ENCODE assay signal across 22 cellular contexts in the genomic region with DNA sequence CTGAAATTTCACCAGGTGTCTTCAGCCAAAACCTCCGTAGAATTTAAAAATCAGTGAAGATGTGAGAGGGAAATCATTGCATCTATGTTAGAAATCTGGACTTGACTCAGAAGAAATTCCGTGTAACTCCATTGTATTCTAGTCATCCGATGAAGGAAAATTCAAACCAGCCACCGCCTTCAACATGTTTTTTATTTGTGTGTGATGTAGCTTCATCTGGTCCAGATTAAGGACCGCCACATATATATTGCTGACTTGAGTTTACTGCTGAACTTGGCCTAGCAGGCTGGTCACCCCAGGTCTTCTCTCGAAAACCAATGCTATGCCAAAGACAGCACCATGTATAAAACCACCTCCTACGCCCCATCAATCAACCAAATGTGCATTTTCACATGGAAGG.
DNase-seq lines count a peak whose midpoint lies in the region; ATAC-seq and TF ChIP-seq lines count a peak whose summit lies in the region.
"Had no signal": no experiment of that assay in that cellular context is flagged by ENCODE, and none has a peak within 500 bp of the region (broad histone marks: within the 10 kb centered on the region; RNA-seq: fewer than 3 reads in every experiment).

No MANE protein-coding gene starts in this region.

- peak overlapping the region; percentile 72 to 80 for H3K4me3 Mint-ChIP-seq in activated T-cell treated with anti-CD3 and anti-CD28 coated beads, Interleukin-2, amount 50 U/mL, for 72 hours
- H3K4me3 Mint-ChIP-seq in stimulated activated naive CD8-positive, alpha-beta T cell treated with anti-CD3 and anti-CD28 coated beads, Interleukin-15, amount 100 ng/mL, for 72 hours: no peak overlapping the region
- H3K4me3 Mint-ChIP-seq: IgD-negative memory B cell had no signal

- H3K36me3 Mint-ChIP-seq in activated T-cell treated with anti-CD3 and anti-CD28 coated beads, Interleukin-2, amount 50 U/mL, for 72 hours (ENCODE audit: insufficient read depth in 2 of 2): peaks cover 2 to 8% of the 10 kb centered on the region in 2 donors

- peak overlapping the region; percentile 40 for H3K27ac Mint-ChIP-seq in activated T-cell treated with anti-CD3 and anti-CD28 coated beads, Interleukin-2, amount 50 U/mL, for 72 hours
- peak overlapping the region; percentile 87 to 96 for H3K27ac Mint-ChIP-seq in stimulated activated naive CD8-positive, alpha-beta T cell treated with anti-CD3 and anti-CD28 coated beads, Interleukin-15, amount 100 ng/mL, for 72 hours
- H3K27ac Mint-ChIP-seq: IgD-negative memory B cell had no signal

- peaks cover 97% of the 10 kb centered on the region for H3K4me1 Mint-ChIP-seq in activated T-cell treated with anti-CD3 and anti-CD28 coated beads, Interleukin-2, amount 50 U/mL, for 72 hours (ENCODE audit: low read depth)
- H3K4me1 Mint-ChIP-seq in stimulated activated naive CD8-positive, alpha-beta T cell treated with anti-CD3 and anti-CD28 coated beads, Interleukin-15, amount 100 ng/mL, for 72 hours: peaks cover 96% of the 10 kb centered on the region

- peaks cover 0 to 2% of the 10 kb centered on the region in 2 donors for H3K9me3 Mint-ChIP-seq in activated T-cell treated with anti-CD3 and anti-CD28 coated beads, Interleukin-2, amount 50 U/mL, for 72 hours
- no peaks in the 10 kb centered on the region for H3K9me3 Mint-ChIP-seq in stimulated activated naive CD8-positive, alpha-beta T cell treated with anti-CD3 and anti-CD28 coated beads, Interleukin-15, amount 100 ng/mL, for 72 hours
- H3K9me3 Mint-ChIP-seq: IgD-negative memory B cell had no signal

- H3K36me3 ChIP-seq in RWPE2 (ENCODE audit: low read depth): no peaks in the 10 kb centered on the region
- no peaks in the 10 kb centered on the region for H3K36me3 ChIP-seq in brain microvascular endothelial cell (replicated peaks)
- H3K36me3 ChIP-seq: heart right ventricle, left ventricle myocardium inferior, spleen had no signal

- no peak for ATAC-seq in activated T-cell treated with anti-CD3 and anti-CD28 coated beads, Interleukin-2, amount 50 U/mL, for 72 hours (replicated peaks in 1 of 2)
- no peak for ATAC-seq in RWPE2 (ENCODE audit: low read depth)
- ATAC-seq in stimulated activated naive CD8-positive, alpha-beta T cell treated with anti-CD3 and anti-CD28 coated beads, Interleukin-15, amount 100 ng/mL, for 72 hours: no peak
- ATAC-seq in GM18873 (IDR thresholded peaks at IDR 0.05; ENCODE audit: low FRiP score, unreplicated experiment): no peak
- ATAC-seq: heart right ventricle had no signal

- H3K4me3 ChIP-seq in RWPE2 (ENCODE audit: severe bottlenecking) (no peak overlapping the region), foreskin fibroblast (ENCODE audit: low read depth in 1 of 2, low read length in 2 of 2) (no peak overlapping the region), brain microvascular endothelial cell (ENCODE audit: low read depth, low read length) (no peak overlapping the region)
- H3K4me3 ChIP-seq: heart right ventricle, left ventricle myocardium inferior, spleen had no signal

- H3K9me3 ChIP-seq in RWPE2 (ENCODE audit: severe bottlenecking): no peaks in the 10 kb centered on the region
- H3K9me3 ChIP-seq: heart right ventricle, left ventricle myocardium inferior, spleen had no signal

- no peak for TF ChIP-seq CTCF in RWPE2 (IDR thresholded peaks at IDR 0.05; ENCODE audit: poor library complexity, severe bottlenecking)
- TF ChIP-seq CTCF in foreskin fibroblast (IDR thresholded peaks at IDR 0.05; ENCODE audit: low read depth, low read length): no peak
- no peak for TF ChIP-seq CTCF in brain microvascular endothelial cell (IDR thresholded peaks at IDR 0.05; ENCODE audit: low read depth, low read length, missing control alignments)

- H3K27me3 ChIP-seq in RWPE2 (ENCODE audit: insufficient read depth, poor library complexity, severe bottlenecking) (no peaks in the 10 kb centered on the region), brain microvascular endothelial cell (replicated peaks) (no peaks in the 10 kb centered on the region)
- H3K27me3 ChIP-seq: heart right ventricle, spleen had no signal

- in situ Hi-C loops in brain microvascular endothelial cell (cut with HindIII; ENCODE audit: low pct_ligation_motif_present, low sequenced_read_pairs): no loop called here

- no peak for DNase-seq in activated T-cell treated with anti-CD3 and anti-CD28 coated beads, Interleukin-2, amount 50 U/mL, for 72 hours
- no peak for DNase-seq in activated T-cell treated with anti-CD3 and anti-CD28 coated beads, Interleukin-2, amount 50 U/mL, for 48 hours
- no peak for DNase-seq in RWPE2 (ENCODE audit: low spot score)
- peak; percentile 16 to 57 for DNase-seq in foreskin fibroblast
- no peak for DNase-seq in stimulated activated naive CD8-positive, alpha-beta T cell treated with anti-CD3 and anti-CD28 coated beads, Interleukin-15, amount 100 ng/mL, for 72 hours
- DNase-seq in brain microvascular endothelial cell: no peak
- DNase-seq in NCI-H187 (lab: John Stamatoyannopoulos, UW): no peak
- DNase-seq: activated CD4-positive, alpha-beta T cell treated with anti-CD3 and anti-CD28 coated beads, Interleukin-2, amount 50 U/mL, for 1 hour; activated naive CD4-positive, alpha-beta T cell treated with anti-CD3 and anti-CD28 coated beads, Interleukin-2, amount 50 U/mL, for 16 hours; C1 segment of cervical spinal cord; GF-D8; heart right ventricle; left ventricle myocardium inferior; MM.1S; NCI-H1436 treated with DMSO at 0.1 percent for 48 hours; NCI-H748 treated with DMSO at 0.1 percent for 48 hours; SHP77; spleen; T-helper 1 cell had no signal

- H3K27me3 Mint-ChIP-seq in activated T-cell treated with anti-CD3 and anti-CD28 coated beads, Interleukin-2, amount 50 U/mL, for 72 hours (ENCODE audit: low read depth): no peaks in the 10 kb centered on the region
- no peaks in the 10 kb centered on the region for H3K27me3 Mint-ChIP-seq in stimulated activated naive CD8-positive, alpha-beta T cell treated with anti-CD3 and anti-CD28 coated beads, Interleukin-15, amount 100 ng/mL, for 72 hours

- H3K4me1 ChIP-seq in RWPE2 (ENCODE audit: insufficient read depth, poor library complexity, severe bottlenecking): peaks cover 39% of the 10 kb centered on the region

- H3K27ac ChIP-seq in RWPE2 (ENCODE audit: poor library complexity, severe bottlenecking) (peak overlapping the region; percentile 84), brain microvascular endothelial cell (no peak overlapping the region)
- H3K27ac ChIP-seq: heart right ventricle, HL-60, left ventricle myocardium inferior, spleen had no signal

Comparison
In these comparisons a context has a peak if more than half of its experiments do, and no peak if none do; other contexts are left out.
1. DNase-seq: peak in foreskin fibroblast (2 of 2); none in activated T-cell treated with anti-CD3 and anti-CD28 coated beads, Interleukin-2, amount 50 U/mL, for 72 hours (0 of 2), activated T-cell treated with anti-CD3 and anti-CD28 coated beads, Interleukin-2, amount 50 U/mL, for 48 hours (0 of 2), RWPE2 (single experiment), stimulated activated naive CD8-positive, alpha-beta T cell treated with anti-CD3 and anti-CD28 coated beads, Interleukin-15, amount 100 ng/mL, for 72 hours (0 of 2), brain microvascular endothelial cell (single experiment) and NCI-H187 (0 of 2).
2. H3K4me3 Mint-ChIP-seq: peak in activated T-cell treated with anti-CD3 and anti-CD28 coated beads, Interleukin-2, amount 50 U/mL, for 72 hours (2 of 2); none in stimulated activated naive CD8-positive, alpha-beta T cell treated with anti-CD3 and anti-CD28 coated beads, Interleukin-15, amount 100 ng/mL, for 72 hours (0 of 2).